In the genomic region with DNA sequence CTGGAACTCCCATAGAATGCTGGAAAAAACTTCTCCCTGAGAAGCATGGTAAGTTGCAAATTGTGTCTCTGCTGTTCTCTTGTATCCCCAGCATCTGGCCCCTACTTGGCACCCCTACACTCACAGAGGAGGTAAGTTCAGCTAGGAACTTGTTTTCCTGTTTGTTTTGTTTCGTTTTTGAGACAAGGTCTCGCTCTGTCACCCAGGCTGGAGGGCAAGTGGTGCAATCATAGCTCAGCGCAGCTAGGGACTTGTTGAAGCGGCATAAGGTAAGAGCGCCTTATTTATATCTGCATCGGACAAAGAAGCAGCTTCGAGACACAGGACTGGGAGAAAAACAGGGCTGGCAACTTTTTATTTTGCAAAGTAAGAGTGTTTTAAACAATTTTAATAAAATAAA, we compare ENCODE assay signal across 31 cellular contexts. TPM values are rescaled to one million over a fixed set of nuclear protein-coding genes. Genes with fewer than 3 reads are reported as not detected.
"Had no signal": no experiment of that assay in that cellular context is flagged by ENCODE, and none has a peak within 500 bp of the region (broad histone marks: within the 10 kb centered on the region; RNA-seq: fewer than 3 reads in every experiment).

No MANE protein-coding gene starts in this region.

- H3K36me3 ChIP-seq: cardiac muscle cell, gastrocnemius medialis, pancreas, prostate gland, stomach, thyroid gland had no signal

- H3K9me3 ChIP-seq: esophagus squamous epithelium, gastrocnemius medialis, pancreas, prostate gland, stomach, thyroid gland, upper lobe of right lung had no signal

- H3K4me1 ChIP-seq: gastrocnemius medialis, pancreas, prostate gland, stomach, thyroid gland, upper lobe of right lung had no signal

- DNase-seq: activated CD4-positive, alpha-beta T cell treated with anti-CD3 and anti-CD28 coated beads for 36 hours; activated CD4-positive, alpha-beta T cell treated with anti-CD3 and anti-CD28 coated beads, Interleukin-2, amount 50 U/mL, for 4 hours; activated CD4-positive, CD25-positive, alpha-beta regulatory T cell; activated naive CD4-positive, alpha-beta T cell; activated T-cell treated with anti-CD3 and anti-CD28 coated beads for 4 hours; activated T-cell treated with anti-CD3 and anti-CD28 coated beads, Interleukin-2, amount 50 U/mL, for 72 hours; anterior cingulate cortex; cerebellar nuclear complex; dorsolateral prefrontal cortex; effector memory CD8-positive, alpha-beta T cell; esophagus squamous epithelium; gastrocnemius medialis; hippocampal formation; kidney; left colon; naive B cell; nucleus accumbens; pancreas; stimulated activated CD4-positive, alpha-beta T cell treated with anti-CD3 and anti-CD28 coated beads, Interleukin-1b, Interleukin-23, amount 100 ng/mL, for 48 hours; stimulated activated CD4-positive, alpha-beta T cell treated with anti-CD3 and anti-CD28 coated beads, Interleukin-4, amount 100 ng/mL, for 4 hours; stimulated activated CD8-positive, alpha-beta memory T cell treated with anti-CD3 and anti-CD28 coated beads, Interleukin-4, amount 100 ng/mL, for 48 hours; stomach; thyroid gland; upper lobe of right lung had no signal

- H3K27ac ChIP-seq: cardiac muscle cell, coronary artery, dorsolateral prefrontal cortex, esophagus squamous epithelium, gastrocnemius medialis, pancreas, prostate gland, stomach, thyroid gland, upper lobe of right lung had no signal

- H3K4me3 ChIP-seq: cardiac muscle cell, coronary artery, dorsolateral prefrontal cortex, esophagus squamous epithelium, gastrocnemius medialis, pancreas, prostate gland, smooth muscle cell, stomach, thyroid gland, upper lobe of right lung had no signal

- H3K27me3 ChIP-seq: cardiac muscle cell, gastrocnemius medialis, thyroid gland, upper lobe of right lung had no signal

- ATAC-seq: activated CD4-positive, alpha-beta T cell treated with anti-CD3 and anti-CD28 coated beads for 36 hours; activated naive CD4-positive, alpha-beta T cell treated with anti-CD3 and anti-CD28 coated beads, Interleukin-2, amount 50 U/mL, for 72 hours; activated T-cell treated with anti-CD3 and anti-CD28 coated beads, Interleukin-2, amount 50 U/mL, for 72 hours; effector memory CD8-positive, alpha-beta T cell; gastrocnemius medialis; left colon; pancreas; stimulated activated memory B cell treated with anti-CD40 and anti-IgM and Interleukin-4, amounts not matched to agents 10 μg/mL and 1 μg/mL and 100 μg/mL, for 72 hours; upper lobe of right lung had no signal

- H3K4me2 ChIP-seq: smooth muscle cell had no signal

RNA-seq across cellular contexts. Expression of a gene that starts 18.5 kb away (rescaled TPM):
- total RNA-seq: activated CD4-positive, alpha-beta T cell treated with anti-CD3 and anti-CD28 coated beads for 36 hours; activated naive CD4-positive, alpha-beta T cell treated with anti-CD3 and anti-CD28 coated beads, Interleukin-2, amount 50 U/mL, for 72 hours; activated T-cell treated with anti-CD3 and anti-CD28 coated beads, Interleukin-2, amount 50 U/mL, for 72 hours; T-helper 1 cell treated with Interleukin-12 subunit alpha and Interleukin-12 subunit beta and Interleukin-4 antibody, amounts not matched to agents 30 ng/mL and 1 ng/mL, for 36 hours had no signal
- polyA plus RNA-seq: cardiac muscle cell, smooth muscle cell had no signal
